ENCODE assay signal across 8 cellular contexts in genomic region chr11:65420506-65421203, GRCh38. TPM values are rescaled to one million over a fixed set of nuclear protein-coding genes. Genes with fewer than 3 reads are reported as not detected.
DNase-seq lines count a peak whose midpoint lies in the region; ATAC-seq and TF ChIP-seq lines count a peak whose summit lies in the region.

No MANE protein-coding gene starts in this region.

- peaks cover 14% of the 10 kb centered on the region for H3K9me3 Mint-ChIP-seq in activated CD4-positive, alpha-beta memory T cell treated with anti-CD3 and anti-CD28 coated beads for 36 hours
- peaks cover 24% of the 10 kb centered on the region for H3K9me3 Mint-ChIP-seq in glutamatergic neuron (ENCODE audit: unreplicated experiment)

- no peaks in the 10 kb centered on the region for H3K27me3 ChIP-seq in smooth muscle cell (ENCODE audit: low read depth)

- H3K27ac Mint-ChIP-seq in activated CD4-positive, alpha-beta memory T cell treated with anti-CD3 and anti-CD28 coated beads for 36 hours, result peak overlapping the region; percentile 100
- H3K27ac Mint-ChIP-seq in glutamatergic neuron (ENCODE audit: unreplicated experiment), result peak overlapping the region; percentile 96

- H3K4me3 Mint-ChIP-seq in activated CD4-positive, alpha-beta memory T cell treated with anti-CD3 and anti-CD28 coated beads for 36 hours, result peak overlapping the region; percentile 97
- peak overlapping the region; percentile 87 for H3K4me3 Mint-ChIP-seq in glutamatergic neuron (ENCODE audit: unreplicated experiment)

- H3K4me2 ChIP-seq in smooth muscle cell, result peak overlapping the region; percentile 99

- POLR2A ChIA-PET in activated CD4-positive, alpha-beta memory T cell treated with anti-CD3 and anti-CD28 coated beads for 36 hours (lab: Charles Lee), result interaction anchor here (0.6 to 17.4 kb wide), 22 partner anchors 7 to 1232 kb away, joined by 3 to 4089 read pairs (median 5); partner anchors contain the start of genes FRMD8, MALAT1, PCNX3 and SCYL1

- no peaks in the 10 kb centered on the region for H3K9me3 ChIP-seq in smooth muscle cell (replicated peaks; ENCODE audit: low read depth)

- H3K79me2 ChIP-seq in smooth muscle cell (ENCODE audit: low read depth), result peaks cover 59% of the 10 kb centered on the region

- no peak overlapping the region for H2AFZ ChIP-seq in smooth muscle cell (ENCODE audit: low read depth)

- peak overlapping the region; percentile 99 for H3K9ac ChIP-seq in smooth muscle cell (ENCODE audit: low read depth)

- H4K20me1 ChIP-seq in smooth muscle cell (ENCODE audit: low read depth), result peaks cover 30% of the 10 kb centered on the region

- no peak for TF ChIP-seq CTCF in HFF-Myc (IDR thresholded peaks at IDR 0.05; ENCODE audit: low read depth, low read length, missing control alignments)
- no peak for TF ChIP-seq CTCF in glutamatergic neuron (IDR thresholded peaks at IDR 0.05; ENCODE audit: partially characterized antibody, unreplicated experiment)
- TF ChIP-seq CTCF in smooth muscle cell (IDR thresholded peaks at IDR 0.05; ENCODE audit: borderline replicate concordance, insufficient read depth, poor library complexity, severe bottlenecking), result no peak

- peak overlapping the region; percentile 74 for H3K4me3 ChIP-seq in HFF-Myc (replicated peaks; ENCODE audit: low read depth, low read length)
- peak overlapping the region; percentile 88 for H3K4me3 ChIP-seq in smooth muscle cell

- CTCF ChIA-PET in activated CD4-positive, alpha-beta memory T cell treated with anti-CD3 and anti-CD28 coated beads for 36 hours (lab: Charles Lee), result interaction anchor here (0.9 to 11.8 kb wide), 4 partner anchors 10 to 88 kb away, joined by 4 to 257 read pairs (median 24); partner anchors contain the start of gene MALAT1

- no peak for ATAC-seq in HG03045 (IDR thresholded peaks at IDR 0.05; ENCODE audit: unreplicated experiment)
- no peak for ATAC-seq in HG02571 (IDR thresholded peaks at IDR 0.05; ENCODE audit: unreplicated experiment)
- ATAC-seq in GM18861 (IDR thresholded peaks at IDR 0.05; ENCODE audit: unreplicated experiment), result no peak

- intact Hi-C loops in activated CD4-positive, alpha-beta memory T cell treated with anti-CD3 and anti-CD28 coated beads for 36 hours (cut with micrococcal nuclease), result loop anchor here (1.0 to 2.0 kb wide), 3 partner anchors 9 to 154 kb away; no protein-coding TSS in a partner anchor

- H3K4me1 Mint-ChIP-seq in activated CD4-positive, alpha-beta memory T cell treated with anti-CD3 and anti-CD28 coated beads for 36 hours (ENCODE audit: low read depth), result peaks cover 51% of the 10 kb centered on the region
- peaks cover 41% of the 10 kb centered on the region for H3K4me1 Mint-ChIP-seq in glutamatergic neuron (ENCODE audit: low read depth, unreplicated experiment)

- 42% methylated on average over 6 of the region's 6 CpGs for WGBS in smooth muscle cell (ENCODE audit: low lambda C conversion rate)

- no peak for DNase-seq in HFF-Myc (ENCODE audit: extremely low read depth, low read depth)
- peak; percentile 20 for DNase-seq in activated CD4-positive, alpha-beta memory T cell treated with anti-CD3 and anti-CD28 coated beads for 36 hours
- no peak for DNase-seq in glutamatergic neuron
- no peak for DNase-seq in smooth muscle cell (lab: John Stamatoyannopoulos, UW; ENCODE audit: unreplicated experiment)
- no peak for DNase-seq in epidermal melanocyte (ENCODE audit: insufficient read length, low spot score)

- H3K27me3 Mint-ChIP-seq in activated CD4-positive, alpha-beta memory T cell treated with anti-CD3 and anti-CD28 coated beads for 36 hours, result peaks cover 22% of the 10 kb centered on the region
- peaks cover 16% of the 10 kb centered on the region for H3K27me3 Mint-ChIP-seq in glutamatergic neuron (ENCODE audit: unreplicated experiment)

- H3F3A ChIP-seq in smooth muscle cell (ENCODE audit: low read depth), result peaks cover 61% of the 10 kb centered on the region

- peaks cover 52% of the 10 kb centered on the region for H3K4me1 ChIP-seq in smooth muscle cell (ENCODE audit: low read depth)

- peak overlapping the region; percentile 100 for H3K27ac ChIP-seq in smooth muscle cell (ENCODE audit: low read depth)

- H3K36me3 Mint-ChIP-seq in activated CD4-positive, alpha-beta memory T cell treated with anti-CD3 and anti-CD28 coated beads for 36 hours, result peaks cover 52% of the 10 kb centered on the region
- H3K36me3 Mint-ChIP-seq in glutamatergic neuron (ENCODE audit: unreplicated experiment), result peaks cover 4% of the 10 kb centered on the region

- H3K36me3 ChIP-seq in smooth muscle cell (ENCODE audit: low read depth), result no peaks in the 10 kb centered on the region

RNA-seq across cellular contexts. Expression of gene NEAT1, which starts 1.9 kb away (rescaled TPM):
- 100 to 1,000 TPM; 593 to 683 TPM for total RNA-seq in activated CD4-positive, alpha-beta memory T cell treated with anti-CD3 and anti-CD28 coated beads for 36 hours
- 107 TPM for total RNA-seq in glutamatergic neuron (ENCODE audit: unreplicated experiment)
- total RNA-seq in smooth muscle cell, result 142 and 155 TPM in 2 replicates
- 14.9 and 84.6 TPM in 2 replicates for polyA plus RNA-seq in smooth muscle cell

RNA-seq across cellular contexts. Expression of gene FRMD8, which starts 34.2 kb away (rescaled TPM):
- total RNA-seq in activated CD4-positive, alpha-beta memory T cell treated with anti-CD3 and anti-CD28 coated beads for 36 hours, result 10 to 100 TPM; 34.7 to 37.9 TPM
- total RNA-seq in glutamatergic neuron (ENCODE audit: unreplicated experiment) (11.1 TPM), smooth muscle cell (16.7 and 19.1 TPM in 2 replicates)
- polyA plus RNA-seq in smooth muscle cell, result 37.8 and 40.8 TPM in 2 replicates

RNA-seq across cellular contexts. Expression of gene SLC25A45, which starts 38.2 kb away (rescaled TPM):
- 10 to 100 TPM; 14.4 to 16.1 TPM for total RNA-seq in activated CD4-positive, alpha-beta memory T cell treated with anti-CD3 and anti-CD28 coated beads for 36 hours
- total RNA-seq in glutamatergic neuron (ENCODE audit: unreplicated experiment) (0.25 TPM), smooth muscle cell (0.81 and 2.2 TPM in 2 replicates)
- 3.4 and 7.7 TPM in 2 replicates for polyA plus RNA-seq in smooth muscle cell
